ENCODE assay signal across 8 cellular contexts in the genomic region with DNA sequence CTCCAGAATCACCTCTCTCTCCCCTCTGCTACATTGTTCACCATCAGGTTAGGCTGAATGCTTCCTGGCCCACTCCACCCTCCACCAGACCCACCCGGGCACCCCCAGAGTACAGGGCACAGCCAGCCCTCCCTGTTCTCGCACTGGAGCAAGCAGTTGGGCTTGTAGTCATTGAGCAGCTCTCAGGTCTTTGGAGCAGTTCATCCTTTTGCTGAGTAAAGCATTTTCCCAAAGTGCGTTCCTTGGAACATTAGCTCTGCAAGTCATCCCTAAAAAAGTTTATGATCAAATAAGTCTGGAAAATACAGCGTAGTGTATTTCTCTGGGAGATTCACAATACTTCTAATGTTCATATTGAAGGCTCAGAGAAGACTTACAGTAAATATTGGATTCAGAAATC.
"Had no signal": no experiment of that assay in that cellular context is flagged by ENCODE, and none has a peak within 500 bp of the region (broad histone marks: within the 10 kb centered on the region; RNA-seq: fewer than 3 reads in every experiment).

No MANE protein-coding gene starts in this region.

- H2AFZ ChIP-seq: GM23248 had no signal

- H3K9me3 ChIP-seq: HAP-1 had no signal

- H3K27ac ChIP-seq: GM23248, HL-60 had no signal

- H3K9ac ChIP-seq: GM23248 had no signal

- DNase-seq: GM23248, GOT3, H7, HFFc6, KG1 had no signal

- H3K4me3 ChIP-seq: GM23248, HAP-1 had no signal

- H3K4me1 ChIP-seq: HAP-1 had no signal

- ATAC-seq: HCT116 had no signal

- H3K36me3 ChIP-seq: HAP-1 had no signal
